1 cellular context compared by ENCODE assay signal in genomic region chr6:155523821-155524238, GRCh38.
A peak's percentile ranks its signal among the peaks of the same experiment; 100 is the strongest.
TF ChIP-seq lines count a peak whose summit lies in the region.

No MANE protein-coding gene starts in this region.

TF ChIP-seq in K562, 482 proteins besides CTCF, POLR2A, EP300 and RAD21 (continued from another document):
- TF ChIP-seq ZNF316 (IDR thresholded peaks at IDR 0.05), result 0 out of 2 replicates have a peak, but pooled peaks have one; percentile 18
- TF ChIP-seq ZBTB2 (IDR thresholded peaks at IDR 0.05), result no peak
- no peak for TF ChIP-seq EGR1 (conservative IDR thresholded peaks at IDR 0.05)
- no peak for TF ChIP-seq RBM39 (optimal IDR thresholded peaks at IDR 0.05; ENCODE audit: low read depth, low read length)
- no peak for TF ChIP-seq ETS1 (conservative IDR thresholded peaks at IDR 0.05; ENCODE audit: control insufficient read depth, low read depth, low read length)
- TF ChIP-seq ZBTB40 (IDR thresholded peaks at IDR 0.05), result peak; percentile 75
- no peak for TF ChIP-seq ZBTB40 (CRISPR knock-in tag; IDR thresholded peaks at IDR 0.05)
- TF ChIP-seq HOXB6 (CRISPR knock-in tag; IDR thresholded peaks at IDR 0.05; ENCODE audit: borderline replicate concordance), result no peak
- TF ChIP-seq FOSL1 (tag; conservative IDR thresholded peaks at IDR 0.05), result peak; percentile 60
- TF ChIP-seq UBTF (IDR thresholded peaks at IDR 0.05; ENCODE audit: borderline replicate concordance in 1 of 2, low read depth in 2 of 2, low read length in 2 of 2), result no peak
- TF ChIP-seq SMARCA5 (IDR thresholded peaks at IDR 0.05), result no peak
- no peak for TF ChIP-seq NR2F6 (CRISPR knock-in tag; IDR thresholded peaks at IDR 0.05)
- no peak for TF ChIP-seq ETS2 (tag; IDR thresholded peaks at IDR 0.05; ENCODE audit: borderline replicate concordance, poor library complexity, severe bottlenecking)
TF ChIP-seq in K562: peak in this region for 3.
